ENCODE assay signal across 1 cellular context in genomic region chr11:3104051-3104714, GRCh38.
TF ChIP-seq lines count a peak whose summit lies in the region.

No MANE protein-coding gene starts in this region.

TF ChIP-seq in SK-N-SH, 30 proteins besides CTCF, POLR2A, EP300 and RAD21 (continued from another document):
- TF ChIP-seq USF1 (IDR thresholded peaks at IDR 0.05; ENCODE audit: borderline replicate concordance, low read depth), result no peak
